In the genomic region with DNA sequence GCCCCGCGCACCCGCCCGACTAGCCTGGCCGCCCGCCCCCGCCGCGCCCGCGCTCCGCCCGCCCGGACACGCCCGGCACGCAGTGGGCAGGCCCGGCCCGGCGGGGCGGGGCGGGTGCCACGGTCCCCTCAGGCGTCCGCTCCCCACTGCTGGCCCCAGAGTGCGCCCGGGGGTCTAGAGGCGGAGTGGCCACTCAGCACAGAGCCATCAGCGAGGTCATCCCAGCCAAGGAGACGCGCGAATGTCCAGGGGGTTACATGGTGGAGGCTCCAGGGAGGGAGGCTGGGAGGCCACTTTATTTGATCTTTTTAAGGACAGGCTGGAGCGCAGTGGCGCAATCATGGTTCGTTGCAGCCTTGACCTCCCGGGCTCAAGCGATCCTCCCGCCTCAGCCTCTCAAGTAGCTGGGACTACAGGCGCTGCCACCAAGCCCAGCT, we compare ENCODE assay signal across 16 cellular contexts. TPM values are rescaled to one million over a fixed set of nuclear protein-coding genes. Genes with fewer than 3 reads are reported as not detected.
DNase-seq lines count a peak whose midpoint lies in the region; ATAC-seq, FAIRE-seq and TF ChIP-seq lines count a peak whose summit lies in the region.
"Had no signal": no experiment of that assay in that cellular context is flagged by ENCODE, and none has a peak within 500 bp of the region (broad histone marks: within the 10 kb centered on the region; RNA-seq: fewer than 3 reads in every experiment).

No MANE protein-coding gene starts in this region.

- H3K36me3 ChIP-seq in endothelial cell of umbilical vein (ENCODE audit: control insufficient read depth in 2 of 2, extremely low read depth in 1 of 2, insufficient read depth in 2 of 2, low read length in 2 of 2) (no peaks in the 10 kb centered on the region), vagina (no peaks in the 10 kb centered on the region), SJCRH30 (no peaks in the 10 kb centered on the region)

- H3K4me1 ChIP-seq in endothelial cell of umbilical vein (ENCODE audit: control insufficient read depth, extremely low read depth, insufficient read depth, low read length) (no peaks in the 10 kb centered on the region), vagina (peaks cover 7% of the 10 kb centered on the region), SJCRH30 (peaks cover 5% of the 10 kb centered on the region)

- dilution Hi-C loops in endothelial cell of umbilical vein (cut with MboI; ENCODE audit: extremely low pct_ligation_motif_present, low sequenced_read_pairs) = no loop called here

- peaks cover 13% of the 10 kb centered on the region for H3K27me3 Mint-ChIP-seq in stimulated activated naive CD8-positive, alpha-beta T cell treated with anti-CD3 and anti-CD28 coated beads, Interleukin-15, amount 100 ng/mL, for 72 hours
- peaks cover 29% of the 10 kb centered on the region for H3K27me3 Mint-ChIP-seq in mesothelial cell of epicardium (ENCODE audit: low read depth)

- H3K4me3 Mint-ChIP-seq in stimulated activated naive CD8-positive, alpha-beta T cell treated with anti-CD3 and anti-CD28 coated beads, Interleukin-15, amount 100 ng/mL, for 72 hours = no peak overlapping the region
- H3K4me3 Mint-ChIP-seq in mesothelial cell of epicardium = peak overlapping the region; percentile 40
- H3K4me3 Mint-ChIP-seq: activated CD8-positive, alpha-beta T cell treated with anti-CD3 and anti-CD28 coated beads for 36 hours; endodermal cell; natural killer cell; stimulated activated naive B cell treated with anti-CD40 and anti-IgM and Interleukin-4, amounts not matched to agents 10 μg/mL and 1 μg/mL and 100 μg/mL, for 72 hours had no signal

- no peak overlapping the region for H3K4me3 ChIP-seq in endothelial cell of umbilical vein (replicated peaks in 1 of 3; ENCODE audit: insufficient read depth in 1 of 3, low read depth in 1 of 3, low read length in 3 of 3)
- H3K4me3 ChIP-seq in vagina = peak overlapping the region; percentile 16 to 46
- H3K4me3 ChIP-seq in SJCRH30 = no peak overlapping the region

- DNase-seq in stimulated activated naive CD8-positive, alpha-beta T cell treated with anti-CD3 and anti-CD28 coated beads, Interleukin-15, amount 100 ng/mL, for 72 hours = no peak
- DNase-seq in stimulated activated naive CD8-positive, alpha-beta T cell treated with anti-CD3 and anti-CD28 coated beads, Interleukin-15, Interleukin-2, amounts not matched to agents 100 U/mL and 50 U/mL, for 24 hours = no peak
- DNase-seq in endothelial cell of umbilical vein (ENCODE audit: low read depth, low spot score) (no peak), mesothelial cell of epicardium (ENCODE audit: low spot score in 2 of 2, unreplicated experiment in 2 of 2) (no peak), vagina (ENCODE audit: extremely low spot score in 2 of 2) (no peak), cerebellar nuclear complex (lab: John Stamatoyannopoulos, UW) (no peak), SJCRH30 (no peak)
- no peak for DNase-seq in stimulated activated CD4-positive, alpha-beta T cell treated with anti-CD3 and anti-CD28 coated beads, Interleukin-2, amount 100 ng/mL, for 48 hours
- DNase-seq: activated CD8-positive, alpha-beta T cell treated with anti-CD3 and anti-CD28 coated beads for 36 hours; activated gamma-delta T cell; COR-L47; GF-D8; natural killer cell; SHP77; stimulated activated naive B cell treated with anti-CD40 and anti-IgM and Interleukin-4, amounts not matched to agents 10 μg/mL and 1 μg/mL and 100 μg/mL, for 72 hours had no signal

- no peaks in the 10 kb centered on the region for H3K9me3 Mint-ChIP-seq in stimulated activated naive CD8-positive, alpha-beta T cell treated with anti-CD3 and anti-CD28 coated beads, Interleukin-15, amount 100 ng/mL, for 72 hours
- peaks cover 3% of the 10 kb centered on the region for H3K9me3 Mint-ChIP-seq in mesothelial cell of epicardium
- H3K9me3 Mint-ChIP-seq: activated CD8-positive, alpha-beta T cell treated with anti-CD3 and anti-CD28 coated beads for 36 hours; endodermal cell; natural killer cell; stimulated activated naive B cell treated with anti-CD40 and anti-IgM and Interleukin-4, amounts not matched to agents 10 μg/mL and 1 μg/mL and 100 μg/mL, for 72 hours had no signal

- H3K27me3 ChIP-seq in endothelial cell of umbilical vein (ENCODE audit: control insufficient read depth in 2 of 2, insufficient read depth in 2 of 2, low read length in 2 of 2) (peaks cover 12 to 17% of the 10 kb centered on the region in 2 experiments), vagina (no peaks in the 10 kb centered on the region), SJCRH30 (no peaks in the 10 kb centered on the region)

- BruUV-seq in endothelial cell of umbilical vein (replicated peaks; lab: Mats Ljungman, UMichigan) = no TSS peak

- FAIRE-seq in endothelial cell of umbilical vein (lab: Jason Lieb, UNC) = no peak

- no peaks in the 10 kb centered on the region for H3K79me2 ChIP-seq in endothelial cell of umbilical vein (ENCODE audit: control insufficient read depth, insufficient read depth, low read length)

- no peaks in the 10 kb centered on the region for H3K9me1 ChIP-seq in endothelial cell of umbilical vein (replicated peaks; ENCODE audit: control insufficient read depth, extremely low read depth, insufficient read depth, low read length)

- no peaks in the 10 kb centered on the region for H3K4me1 Mint-ChIP-seq in stimulated activated naive CD8-positive, alpha-beta T cell treated with anti-CD3 and anti-CD28 coated beads, Interleukin-15, amount 100 ng/mL, for 72 hours
- no peaks in the 10 kb centered on the region for H3K4me1 Mint-ChIP-seq in mesothelial cell of epicardium
- H3K4me1 Mint-ChIP-seq: endodermal cell; natural killer cell; stimulated activated naive B cell treated with anti-CD40 and anti-IgM and Interleukin-4, amounts not matched to agents 10 μg/mL and 1 μg/mL and 100 μg/mL, for 72 hours had no signal

- H3K9me3 ChIP-seq in endothelial cell of umbilical vein (replicated peaks; ENCODE audit: control insufficient read depth, insufficient read depth, low read length) = no peaks in the 10 kb centered on the region
- H3K9me3 ChIP-seq in vagina = no peaks in the 10 kb centered on the region
- no peaks in the 10 kb centered on the region for H3K9me3 ChIP-seq in SJCRH30 (replicated peaks)

- no peak overlapping the region for H2AFZ ChIP-seq in endothelial cell of umbilical vein (ENCODE audit: low read depth, low read length)

- H4K20me1 ChIP-seq in endothelial cell of umbilical vein (replicated peaks; ENCODE audit: control insufficient read depth, extremely low read depth, insufficient read depth, low read length) = no peaks in the 10 kb centered on the region

- CTCF ChIA-PET in endothelial cell of umbilical vein (lab: Charles Lee) = no interaction called here

- no peak for TF ChIP-seq POLR2A in endothelial cell of umbilical vein (IDR thresholded peaks at IDR 0.05; ENCODE audit: low read depth, low read length)
- no peak for TF ChIP-seq POLR2A in vagina (IDR thresholded peaks at IDR 0.05)

- H3K9ac ChIP-seq in endothelial cell of umbilical vein (replicated peaks; ENCODE audit: extremely low read depth, insufficient read depth, low read length) = no peak overlapping the region

- H3K36me3 Mint-ChIP-seq in mesothelial cell of epicardium = peaks cover 2% of the 10 kb centered on the region
- H3K36me3 Mint-ChIP-seq: natural killer cell had no signal

- H3K27ac ChIP-seq in endothelial cell of umbilical vein (ENCODE audit: insufficient read depth, low read depth, low read length) (no peak overlapping the region), vagina (no peak overlapping the region), SJCRH30 (no peak overlapping the region)

- no peak overlapping the region for H3K4me2 ChIP-seq in endothelial cell of umbilical vein (ENCODE audit: insufficient read depth, low read length)

- H3K27ac Mint-ChIP-seq in stimulated activated naive CD8-positive, alpha-beta T cell treated with anti-CD3 and anti-CD28 coated beads, Interleukin-15, amount 100 ng/mL, for 72 hours = no peak overlapping the region
- no peak overlapping the region for H3K27ac Mint-ChIP-seq in mesothelial cell of epicardium
- H3K27ac Mint-ChIP-seq: activated CD8-positive, alpha-beta T cell treated with anti-CD3 and anti-CD28 coated beads for 36 hours; endodermal cell; natural killer cell; stimulated activated naive B cell treated with anti-CD40 and anti-IgM and Interleukin-4, amounts not matched to agents 10 μg/mL and 1 μg/mL and 100 μg/mL, for 72 hours had no signal

- intact Hi-C loops in endothelial cell of umbilical vein (cut with micrococcal nuclease) (no loop called here), vagina (cut with DNase I) (no loop called here)

- peak; percentile 45 for ATAC-seq in stimulated activated naive CD8-positive, alpha-beta T cell treated with anti-CD3 and anti-CD28 coated beads, Interleukin-15, amount 100 ng/mL, for 72 hours
- ATAC-seq in stimulated activated naive CD8-positive, alpha-beta T cell treated with anti-CD3 and anti-CD28 coated beads, Interleukin-15, Interleukin-2, amounts not matched to agents 100 U/mL and 50 U/mL, for 24 hours = no peak
- ATAC-seq: activated CD8-positive, alpha-beta T cell treated with anti-CD3 and anti-CD28 coated beads for 36 hours; natural killer cell; stimulated activated naive B cell treated with anti-CD40 and anti-IgM and Interleukin-4, amounts not matched to agents 10 μg/mL and 1 μg/mL and 100 μg/mL, for 72 hours had no signal

- TF ChIP-seq CTCF in endothelial cell of umbilical vein (IDR thresholded peaks at IDR 0.05; ENCODE audit: extremely low read depth in 1 of 2, insufficient read depth in 1 of 2, low read depth in 1 of 2, low read length in 2 of 2) = no peak
- TF ChIP-seq CTCF in mesothelial cell of epicardium (IDR thresholded peaks at IDR 0.05; ENCODE audit: unreplicated experiment) = no peak
- no peak for TF ChIP-seq CTCF in vagina (IDR thresholded peaks at IDR 0.05)

- POLR2A ChIA-PET in endothelial cell of umbilical vein (lab: Charles Lee) = no interaction called here

RNA-seq across cellular contexts. Expression of a gene that starts 0.2 kb away (rescaled TPM):
- total RNA-seq in endothelial cell of umbilical vein (not detected in 2 replicates), mesothelial cell of epicardium (2.5 to 4.3 TPM (median 2.5 TPM) in 3 replicates), vagina (37.1 TPM)
- 0.01 TPM in 1 of 2 replicates, not detected in the other for polyA plus RNA-seq in endothelial cell of umbilical vein
- polyA plus RNA-seq in endothelial cell of umbilical vein (2011; cell fraction: cytosol; rRNA removed) = 0.03 TPM in 2 replicates
- polyA plus RNA-seq in endothelial cell of umbilical vein (2011; cell fraction: nucleus; rRNA removed) = 0.07 and 0.22 TPM in 2 replicates
- 0.11 and 0.55 TPM in 2 replicates for polyA plus RNA-seq in endothelial cell of umbilical vein (2012)
- polyA minus RNA-seq in endothelial cell of umbilical vein = not detected in 2 replicates
- polyA minus RNA-seq in endothelial cell of umbilical vein (2011; cell fraction: cytosol; rRNA and poly(A)+ RNA removed) = 3.8 TPM
- polyA minus RNA-seq in endothelial cell of umbilical vein (2011; cell fraction: nucleus; rRNA and poly(A)+ RNA removed) = not detected in 2 replicates
- total RNA-seq in SJCRH30 (2014; rRNA removed; shearing (Covaris generic)) = not detected in 2 replicates

RNA-seq across cellular contexts. Expression of a gene that starts 54.6 kb away (rescaled TPM):
- 83.7 and 85.9 TPM in 2 replicates for total RNA-seq in endothelial cell of umbilical vein
- polyA plus RNA-seq in endothelial cell of umbilical vein = 24.6 and 31.5 TPM in 2 replicates
- polyA plus RNA-seq in endothelial cell of umbilical vein (2011; cell fraction: cytosol; rRNA removed) = 19.1 and 22.1 TPM in 2 replicates
- 136 and 142 TPM in 2 replicates for polyA plus RNA-seq in endothelial cell of umbilical vein (2011; cell fraction: nucleus; rRNA removed)
- polyA plus RNA-seq in endothelial cell of umbilical vein (2012) = 36.6 and 49.6 TPM in 2 replicates
- polyA minus RNA-seq in endothelial cell of umbilical vein = 39.3 and 40.2 TPM in 2 replicates
- polyA minus RNA-seq in endothelial cell of umbilical vein (2011; cell fraction: cytosol; rRNA and poly(A)+ RNA removed) = 21.5 TPM
- 74.8 and 80.5 TPM in 2 replicates for polyA minus RNA-seq in endothelial cell of umbilical vein (2011; cell fraction: nucleus; rRNA and poly(A)+ RNA removed)
- 70.5 to 80.3 TPM (median 78.4 TPM) in 3 replicates for total RNA-seq in mesothelial cell of epicardium
- 85.4 TPM for total RNA-seq in vagina
- total RNA-seq in SJCRH30 (2014; rRNA removed; shearing (Covaris generic)) = 32.6 and 41.8 TPM in 2 replicates

RNA-seq across cellular contexts. Expression of a gene that starts 54.9 kb away (rescaled TPM):
- total RNA-seq in endothelial cell of umbilical vein (96.8 and 109 TPM in 2 replicates), mesothelial cell of epicardium (139 to 147 TPM (median 142 TPM) in 3 replicates), vagina (145 TPM)
- 33.1 and 44.7 TPM in 2 replicates for polyA plus RNA-seq in endothelial cell of umbilical vein
- polyA plus RNA-seq in endothelial cell of umbilical vein (2011; cell fraction: cytosol; rRNA removed) = 31.5 and 40.6 TPM in 2 replicates
- polyA plus RNA-seq in endothelial cell of umbilical vein (2011; cell fraction: nucleus; rRNA removed) = 116 and 141 TPM in 2 replicates
- 54.6 and 55.5 TPM in 2 replicates for polyA plus RNA-seq in endothelial cell of umbilical vein (2012)
- polyA minus RNA-seq in endothelial cell of umbilical vein = 24.8 and 35.7 TPM in 2 replicates
- 58.3 TPM for polyA minus RNA-seq in endothelial cell of umbilical vein (2011; cell fraction: cytosol; rRNA and poly(A)+ RNA removed)
- 53.7 and 68.8 TPM in 2 replicates for polyA minus RNA-seq in endothelial cell of umbilical vein (2011; cell fraction: nucleus; rRNA and poly(A)+ RNA removed)
- total RNA-seq in SJCRH30 (2014; rRNA removed; shearing (Covaris generic)) = 78.9 and 106 TPM in 2 replicates

Comparison
In these comparisons a context has a peak if more than half of its experiments do, and no peak if none do; other contexts are left out.
1. H3K4me3 ChIP-seq: peak in vagina (2 of 2); none in endothelial cell of umbilical vein (0 of 3) and SJCRH30 (single experiment).